7 cellular contexts compared by ENCODE assay signal in the genomic region with DNA sequence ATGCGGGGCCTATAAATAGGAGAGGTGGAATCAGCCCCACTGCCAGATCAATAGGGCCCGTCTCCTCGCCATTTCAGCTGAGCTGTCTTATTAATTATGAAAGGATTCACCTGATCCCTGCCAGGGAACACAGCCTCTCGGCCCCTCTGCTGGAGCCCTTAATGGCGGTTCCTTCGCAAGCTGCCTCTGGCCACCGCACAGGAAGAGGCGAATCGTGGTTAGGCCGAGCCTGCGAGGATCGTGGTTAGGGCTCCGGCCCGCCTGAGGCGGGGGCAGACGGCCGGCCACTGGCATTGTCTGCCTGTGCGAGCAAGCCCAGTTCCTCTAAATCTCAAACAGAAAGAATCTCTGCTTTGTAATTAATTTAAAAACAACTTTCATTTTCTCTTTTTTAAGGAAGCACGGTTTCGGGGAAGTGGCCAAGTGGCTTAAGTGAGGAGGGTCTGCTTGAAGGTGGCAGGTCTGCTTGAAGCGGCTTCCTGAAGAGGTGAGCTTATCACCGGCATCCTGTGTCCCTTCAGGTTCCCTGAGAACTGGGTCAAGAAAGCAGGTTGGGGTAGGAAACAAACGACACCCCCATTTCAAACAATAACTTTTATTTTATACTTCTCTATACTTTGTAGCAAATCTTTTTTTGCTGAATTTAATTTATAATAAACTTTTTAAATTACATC. TPM values are rescaled to one million over a fixed set of nuclear protein-coding genes. Genes with fewer than 3 reads are reported as not detected.
DNase-seq lines count a peak whose midpoint lies in the region; ATAC-seq and TF ChIP-seq lines count a peak whose summit lies in the region.

No MANE protein-coding gene starts in this region.

- TF ChIP-seq CTCF in GM20000 (IDR thresholded peaks at IDR 0.05; ENCODE audit: extremely low read depth, missing control alignments), result no peak

- H3K36me3 ChIP-seq in ectodermal cell (ENCODE audit: control insufficient read depth, insufficient read depth, low read length), result no peaks in the 10 kb centered on the region

- peaks cover 100% of the 10 kb centered on the region for H3K27me3 ChIP-seq in ectodermal cell (ENCODE audit: control insufficient read depth, insufficient read depth, low read length, poor library complexity, severe bottlenecking)

- peaks cover 14 to 53% (median 31%) of the 10 kb centered on the region in 7 donors for H3K9me3 Mint-ChIP-seq in naive B cell

- H3K4me1 ChIP-seq in ectodermal cell (ENCODE audit: control insufficient read depth, insufficient read depth, low read length), result peaks cover 27% of the 10 kb centered on the region

- peaks cover 60 to 72% (median 64%) of the 10 kb centered on the region in 3 donors for H3K4me1 Mint-ChIP-seq in naive B cell

- peak; percentile 55 for DNase-seq in GM20000 (ENCODE audit: low spot score)
- DNase-seq in OCI-M1 (lab: John Stamatoyannopoulos, UW), result peak; percentile 70
- peak; percentile 49 for DNase-seq in naive B cell
- DNase-seq in head of caudate nucleus, result no peak

- peaks cover 0 to 37% of the 10 kb centered on the region in 2 donors for H3K36me3 Mint-ChIP-seq in naive B cell

- peak overlapping the region in 5 of 6 donors; percentile 75 to 95 (median 84) for H3K27ac Mint-ChIP-seq in naive B cell

- H3K27me3 Mint-ChIP-seq in naive B cell, result peaks cover 79 to 94% (median 94%) of the 10 kb centered on the region in 3 donors

- H3K27ac ChIP-seq in ectodermal cell (ENCODE audit: insufficient read depth, low read depth, low read length, poor library complexity, severe bottlenecking), result no peak overlapping the region

- intact Hi-C loops in head of caudate nucleus (cut with DNase I), result no loop called here

- peak overlapping the region; percentile 53 for H3K4me3 ChIP-seq in ectodermal cell (ENCODE audit: insufficient read depth, low read depth, low read length)

- no peaks in the 10 kb centered on the region for H3K9me3 ChIP-seq in ectodermal cell (ENCODE audit: control insufficient read depth, low read length)

- H3K4me3 Mint-ChIP-seq in naive B cell, result peak overlapping the region; percentile 87 to 94 (median 92)

- 1% methylated on average over 22 of the region's 23 CpGs for WGBS in ectodermal cell, 2 experiments

- ATAC-seq in naive B cell (ENCODE audit: low read depth in 2 of 2) (peak; percentile 52 to 53), HG03565 (IDR thresholded peaks at IDR 0.05; ENCODE audit: unreplicated experiment) (no peak), GM18858 (IDR thresholded peaks at IDR 0.05; ENCODE audit: unreplicated experiment) (no peak)

RNA-seq across cellular contexts. Expression of a gene that starts 9.2 kb away (rescaled TPM):
- 1.0 TPM for polyA plus RNA-seq in ectodermal cell (2013, experiment 1 of 4)
- polyA plus RNA-seq in ectodermal cell (2013, experiment 2 of 4), result 1.3 TPM
- 1.3 TPM for polyA plus RNA-seq in ectodermal cell (2013, experiment 3 of 4)
- 1.5 TPM for polyA plus RNA-seq in ectodermal cell (2013, experiment 4 of 4)
- not detected for polyA plus RNA-seq in naive B cell (ENCODE audit: low read depth in 6 of 6)

Comparison
In these comparisons a context has a peak if more than half of its experiments do, and no peak if none do; other contexts are left out.
1. DNase-seq: peak in GM20000 (single experiment), OCI-M1 (single experiment) and naive B cell (single experiment); none in head of caudate nucleus (0 of 42).
2. ATAC-seq: peak in naive B cell (2 of 2); none in HG03565 (single experiment) and GM18858 (single experiment).